ENCODE assay signal across 29 cellular contexts in the genomic region with DNA sequence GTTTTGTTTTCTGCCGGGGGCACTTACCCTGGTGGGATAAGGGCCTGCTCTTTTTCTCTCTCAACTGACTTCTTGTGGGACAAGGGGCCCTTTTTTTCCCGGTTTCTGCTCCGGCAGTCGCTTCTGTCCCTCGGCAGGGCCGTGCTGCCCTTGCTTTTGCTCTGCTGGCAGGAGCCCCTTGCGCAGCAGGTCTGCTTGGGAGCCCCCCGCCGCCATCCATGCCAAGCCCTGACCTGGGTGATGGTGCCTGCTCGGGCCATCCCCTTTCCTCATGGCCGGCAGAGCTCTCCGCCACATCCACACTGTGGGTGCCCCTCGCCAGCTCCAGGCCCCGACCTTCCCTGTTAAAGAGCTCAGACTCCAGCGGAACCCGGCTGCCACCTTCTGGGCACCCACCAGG.
"Had no signal": no experiment of that assay in that cellular context is flagged by ENCODE, and none has a peak within 500 bp of the region (broad histone marks: within the 10 kb centered on the region; RNA-seq: fewer than 3 reads in every experiment).

No MANE protein-coding gene starts in this region.

- H3K4me1 Mint-ChIP-seq: activated CD4-positive, alpha-beta T cell treated with anti-CD3 and anti-CD28 coated beads, Interleukin-2, amount 10 ng/mL, durations not matched to agents 7 days and 5 days; activated naive CD4-positive, alpha-beta T cell treated with anti-CD3 and anti-CD28 coated beads, Interleukin-2, amount 10 ng/mL, durations not matched to agents 7 days and 5 days; central memory CD8-positive, alpha-beta T cell; endodermal cell had no signal

- H3K27me3 ChIP-seq: ascending aorta, breast epithelium had no signal

- H3K36me3 ChIP-seq: ascending aorta, breast epithelium, cardiac muscle cell had no signal

- DNase-seq: activated CD4-positive, alpha-beta memory T cell treated with anti-CD3 and anti-CD28 coated beads, Interleukin-2, amount 10 ng/mL, durations not matched to agents 7 days and 5 days; activated CD4-positive, alpha-beta T cell treated with anti-CD3 and anti-CD28 coated beads for 1 hour; activated CD4-positive, alpha-beta T cell treated with anti-CD3 and anti-CD28 coated beads for 4 hours; activated CD4-positive, alpha-beta T cell treated with anti-CD3 and anti-CD28 coated beads, Interleukin-2, amount 10 ng/mL, durations not matched to agents 7 days and 5 days; activated CD4-positive, alpha-beta T cell treated with anti-CD3 and anti-CD28 coated beads, Interleukin-2, amount 50 U/mL, for 4 hours; activated CD8-positive, alpha-beta memory T cell treated with anti-CD3 and anti-CD28 coated beads, Interleukin-2, amount 50 U/mL, for 48 hours; activated gamma-delta T cell; activated naive CD4-positive, alpha-beta T cell; activated naive CD4-positive, alpha-beta T cell treated with anti-CD3 and anti-CD28 coated beads, Interleukin-2, amount 10 ng/mL, durations not matched to agents 7 days and 5 days; activated naive CD8-positive, alpha-beta T cell treated with anti-CD3 and anti-CD28 coated beads, Interleukin-2, amount 10 ng/mL, durations not matched to agents 7 days and 5 days; activated T-cell treated with anti-CD3 and anti-CD28 coated beads for 4 hours; activated T-cell treated with anti-CD3 and anti-CD28 coated beads, Interleukin-2, amount 50 U/mL, for 24 hours; activated T-cell treated with anti-CD3 and anti-CD28 coated beads, Interleukin-2, amount 50 U/mL, for 72 hours; dorsolateral prefrontal cortex; effector memory CD4-positive, alpha-beta T cell; endodermal cell; foreskin fibroblast; T-helper 2 cell had no signal

- H3K4me3 ChIP-seq: ascending aorta, breast epithelium, cardiac muscle cell, coronary artery, dorsolateral prefrontal cortex had no signal

- H3K9me3 ChIP-seq: ascending aorta, breast epithelium had no signal

- H3K9me3 Mint-ChIP-seq: activated CD4-positive, alpha-beta memory T cell treated with anti-CD3 and anti-CD28 coated beads, Interleukin-2, amount 10 ng/mL, durations not matched to agents 7 days and 5 days; activated CD4-positive, alpha-beta T cell treated with anti-CD3 and anti-CD28 coated beads, Interleukin-2, amount 10 ng/mL, durations not matched to agents 7 days and 5 days; activated naive CD4-positive, alpha-beta T cell treated with anti-CD3 and anti-CD28 coated beads, Interleukin-2, amount 10 ng/mL, durations not matched to agents 7 days and 5 days; activated naive CD4-positive, alpha-beta T cell treated with anti-CD3 and anti-CD28 coated beads, Interleukin-2, amount 50 U/mL, for 72 hours; activated naive CD8-positive, alpha-beta T cell treated with anti-CD3 and anti-CD28 coated beads, Interleukin-2, amount 10 ng/mL, durations not matched to agents 7 days and 5 days; activated T-cell treated with anti-CD3 and anti-CD28 coated beads, Interleukin-2, amount 50 U/mL, for 24 hours; activated T-cell treated with anti-CD3 and anti-CD28 coated beads, Interleukin-2, amount 50 U/mL, for 72 hours; central memory CD8-positive, alpha-beta T cell; dendritic cell treated with granulocyte-macrophage colony-stimulating factor and Interleukin-4, amounts not matched to agents 40 ng/mL and 50 ng/mL, for 4 days; endodermal cell; WTC11 had no signal

- H3K27ac Mint-ChIP-seq: activated CD4-positive, alpha-beta memory T cell treated with anti-CD3 and anti-CD28 coated beads, Interleukin-2, amount 10 ng/mL, durations not matched to agents 7 days and 5 days; activated CD4-positive, alpha-beta T cell treated with anti-CD3 and anti-CD28 coated beads, Interleukin-2, amount 10 ng/mL, durations not matched to agents 7 days and 5 days; activated naive CD4-positive, alpha-beta T cell treated with anti-CD3 and anti-CD28 coated beads, Interleukin-2, amount 10 ng/mL, durations not matched to agents 7 days and 5 days; activated naive CD4-positive, alpha-beta T cell treated with anti-CD3 and anti-CD28 coated beads, Interleukin-2, amount 50 U/mL, for 72 hours; activated naive CD8-positive, alpha-beta T cell treated with anti-CD3 and anti-CD28 coated beads, Interleukin-2, amount 10 ng/mL, durations not matched to agents 7 days and 5 days; activated T-cell treated with anti-CD3 and anti-CD28 coated beads, Interleukin-2, amount 50 U/mL, for 24 hours; activated T-cell treated with anti-CD3 and anti-CD28 coated beads, Interleukin-2, amount 50 U/mL, for 72 hours; brain; dendritic cell treated with granulocyte-macrophage colony-stimulating factor and Interleukin-4, amounts not matched to agents 40 ng/mL and 50 ng/mL, for 4 days; endodermal cell; WTC11 had no signal

- H3K4me1 ChIP-seq: breast epithelium had no signal

- H3K4me3 Mint-ChIP-seq: activated CD4-positive, alpha-beta memory T cell treated with anti-CD3 and anti-CD28 coated beads, Interleukin-2, amount 10 ng/mL, durations not matched to agents 7 days and 5 days; activated CD4-positive, alpha-beta T cell treated with anti-CD3 and anti-CD28 coated beads, Interleukin-2, amount 10 ng/mL, durations not matched to agents 7 days and 5 days; activated naive CD4-positive, alpha-beta T cell treated with anti-CD3 and anti-CD28 coated beads, Interleukin-2, amount 10 ng/mL, durations not matched to agents 7 days and 5 days; activated naive CD8-positive, alpha-beta T cell treated with anti-CD3 and anti-CD28 coated beads, Interleukin-2, amount 10 ng/mL, durations not matched to agents 7 days and 5 days; activated T-cell treated with anti-CD3 and anti-CD28 coated beads, Interleukin-2, amount 50 U/mL, for 24 hours; activated T-cell treated with anti-CD3 and anti-CD28 coated beads, Interleukin-2, amount 50 U/mL, for 72 hours; brain; central memory CD8-positive, alpha-beta T cell; dendritic cell treated with granulocyte-macrophage colony-stimulating factor and Interleukin-4, amounts not matched to agents 40 ng/mL and 50 ng/mL, for 4 days; endodermal cell; WTC11 had no signal

- H3K27ac ChIP-seq: ascending aorta, breast epithelium, cardiac muscle cell, coronary artery, dorsolateral prefrontal cortex, VCaP had no signal

- ATAC-seq: activated naive CD4-positive, alpha-beta T cell treated with anti-CD3 and anti-CD28 coated beads, Interleukin-2, amount 50 U/mL, for 72 hours; activated T-cell treated with anti-CD3 and anti-CD28 coated beads, Interleukin-2, amount 50 U/mL, for 72 hours; esophagus mucosa; WTC11 had no signal
